Comparison of ENCODE assay signal across 9 cellular contexts in the genomic region with DNA sequence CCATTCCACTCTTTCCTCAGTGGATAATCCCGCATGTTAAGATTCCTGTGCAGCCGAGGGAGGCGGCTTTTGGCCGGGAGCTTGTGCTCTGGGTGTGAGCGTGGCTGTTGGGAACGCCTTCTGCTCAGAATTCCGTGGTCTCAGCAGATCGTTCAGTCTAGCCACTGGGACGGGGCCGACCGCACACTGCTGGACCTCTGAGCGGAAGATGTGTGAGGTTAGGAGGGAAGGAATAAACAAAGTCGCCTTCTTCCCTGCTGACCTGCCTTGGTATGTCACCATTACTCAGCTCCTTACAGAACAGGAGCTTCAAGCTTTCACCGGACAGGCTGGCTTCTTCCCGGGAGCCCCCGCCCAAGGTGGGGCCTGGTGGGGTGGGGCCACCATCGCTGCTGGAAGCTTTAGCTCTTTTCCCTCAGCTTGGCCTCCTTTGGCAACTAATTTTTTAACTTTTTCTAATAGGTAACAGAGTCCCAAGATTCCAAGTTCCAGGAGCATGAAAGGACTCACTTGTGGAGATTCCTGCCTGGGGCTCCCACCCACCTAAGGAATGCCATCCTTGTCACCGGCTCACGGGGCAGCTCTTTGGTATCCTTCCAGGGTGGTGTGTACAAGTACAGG. TPM values are rescaled to one million over a fixed set of nuclear protein-coding genes. Genes with fewer than 3 reads are reported as not detected.
DNase-seq lines count a peak whose midpoint lies in the region; ATAC-seq lines count a peak whose summit lies in the region.
"Had no signal": no experiment of that assay in that cellular context is flagged by ENCODE, and none has a peak within 500 bp of the region (broad histone marks: within the 10 kb centered on the region; RNA-seq: fewer than 3 reads in every experiment).

No MANE protein-coding gene starts in this region.

- no peak overlapping the region for H3K14ac ChIP-seq in mesenchymal stem cell (ENCODE audit: low read length in 2 of 2)

- H3K36me3 ChIP-seq in mesenchymal stem cell (ENCODE audit: control insufficient read depth in 1 of 2, insufficient read depth in 2 of 2, low read depth in 1 of 2, low read length in 2 of 2) = no peaks in the 10 kb centered on the region
- no peaks in the 10 kb centered on the region for H3K36me3 ChIP-seq in aorta (ENCODE audit: control insufficient read depth in 1 of 2, insufficient read depth in 2 of 2, low read length in 1 of 2)

- H2BK120ac ChIP-seq in mesenchymal stem cell (ENCODE audit: low read depth, low read length) = no peak overlapping the region

- no peak overlapping the region for H3K18ac ChIP-seq in mesenchymal stem cell (ENCODE audit: low read depth in 1 of 2, low read length in 2 of 2)

- no peak overlapping the region for H2AK5ac ChIP-seq in mesenchymal stem cell (ENCODE audit: low read length, severe bottlenecking)

- H4K8ac ChIP-seq in mesenchymal stem cell (ENCODE audit: low read length) = no peak overlapping the region

- no peak overlapping the region for H2BK5ac ChIP-seq in mesenchymal stem cell (ENCODE audit: low read depth, low read length, poor library complexity, severe bottlenecking)

- no peak overlapping the region for H3K23ac ChIP-seq in mesenchymal stem cell (ENCODE audit: low read length in 2 of 2)

- ATAC-seq in aorta (ENCODE audit: low FRiP score) = peak; percentile 60
- no peak for ATAC-seq in GM21381 (IDR thresholded peaks at IDR 0.05; ENCODE audit: unreplicated experiment)
- ATAC-seq in GM19324 (IDR thresholded peaks at IDR 0.05; ENCODE audit: low FRiP score, unreplicated experiment) = no peak

- H2BK12ac ChIP-seq in mesenchymal stem cell (ENCODE audit: low read length in 2 of 2) = no peak overlapping the region

- no peaks in the 10 kb centered on the region for H3K79me1 ChIP-seq in mesenchymal stem cell (replicated peaks; ENCODE audit: low read length, poor library complexity, severe bottlenecking)

- peak overlapping the region in 1 of 2 experiments; percentile 71 for H3K4me3 ChIP-seq in mesenchymal stem cell (ENCODE audit: insufficient read depth in 1 of 2, low read depth in 1 of 2, low read length in 2 of 2)
- H3K4me3 ChIP-seq in aorta (ENCODE audit: low read length in 2 of 2) = no peak overlapping the region

- no peak overlapping the region for H2AFZ ChIP-seq in mesenchymal stem cell (ENCODE audit: low read depth, low read length)

- peak overlapping the region; percentile 63 for H3K9ac ChIP-seq in mesenchymal stem cell (ENCODE audit: low read length)

- DNase-seq in NCI-H82 (lab: John Stamatoyannopoulos, UW) (peak; percentile 44), NCI-H82 treated with DMSO at 0.1 percent for 48 hours (lab: John Stamatoyannopoulos, UW; ENCODE audit: unreplicated experiment) (no peak), ecto neural progenitor cell (ENCODE audit: low spot score) (peak; percentile 74), mesenchymal stem cell (peak; percentile 82), aorta (peak in 1 of 2 donors; percentile 80), SW 1271 (lab: John Stamatoyannopoulos, UW) (no peak)

- H3K27ac ChIP-seq in mesenchymal stem cell (ENCODE audit: low read length, poor library complexity, severe bottlenecking) (no peak overlapping the region), aorta (ENCODE audit: low read depth in 1 of 2, low read length in 2 of 2) (no peak overlapping the region)
- H3K27ac ChIP-seq: 22Rv1 had no signal

- no peaks in the 10 kb centered on the region for H3K9me3 ChIP-seq in mesenchymal stem cell (ENCODE audit: control insufficient read depth, low read length)
- no peaks in the 10 kb centered on the region for H3K9me3 ChIP-seq in aorta (ENCODE audit: control insufficient read depth, low read length)

- H3K27me3 ChIP-seq in mesenchymal stem cell (ENCODE audit: control insufficient read depth in 1 of 2, insufficient read depth in 1 of 2, low read length in 2 of 2) (peaks cover 13 to 38% of the 10 kb centered on the region in 2 experiments), aorta (ENCODE audit: control insufficient read depth in 1 of 2, insufficient read depth in 2 of 2, low read length in 1 of 2) (no peaks in the 10 kb centered on the region)

- H3K4me1 ChIP-seq in mesenchymal stem cell (ENCODE audit: control insufficient read depth, insufficient read depth, low read depth, low read length) = peaks cover 1% of the 10 kb centered on the region
- no peaks in the 10 kb centered on the region for H3K4me1 ChIP-seq in aorta (ENCODE audit: control insufficient read depth in 1 of 2, insufficient read depth in 2 of 2, low read length in 2 of 2)

- no peak overlapping the region for H3K4me2 ChIP-seq in mesenchymal stem cell (ENCODE audit: low read length, poor library complexity, severe bottlenecking)

- no peak overlapping the region for H2BK15ac ChIP-seq in mesenchymal stem cell (ENCODE audit: low read depth, poor library complexity, severe bottlenecking)

- intact Hi-C loops in aorta (cut with DNase I) = no loop called here

- 60% methylated on average over 16 of the region's 19 CpGs for WGBS in mesenchymal stem cell
- 9 to 12% methylated on average over 19 of the region's 19 CpGs for WGBS in aorta, 2 donors

- no peak overlapping the region for H3K4ac ChIP-seq in mesenchymal stem cell (ENCODE audit: low read depth in 1 of 2, low read length in 2 of 2)

- no peak overlapping the region for H4K91ac ChIP-seq in mesenchymal stem cell (ENCODE audit: low read length)

RNA-seq across cellular contexts. Expression of a gene that starts 22.5 kb away (rescaled TPM):
- 5.7 TPM for polyA plus RNA-seq in mesenchymal stem cell (2013, experiment 1 of 2)
- polyA plus RNA-seq in mesenchymal stem cell (2013, experiment 2 of 2) = 6.2 TPM
- total RNA-seq in aorta = 10 to 100 TPM; 32.5 to 41.5 TPM
- polyA plus RNA-seq in aorta = 10 to 100 TPM; 26.9 to 63.3 TPM

RNA-seq across cellular contexts. Expression of a gene that starts 31.5 kb away (rescaled TPM):
- polyA plus RNA-seq in mesenchymal stem cell (2013, experiment 1 of 2) = 1.0 TPM
- 1.2 TPM for polyA plus RNA-seq in mesenchymal stem cell (2013, experiment 2 of 2)
- total RNA-seq in aorta = 1 to 10 TPM in 1 of 2 donors, not detected in 1; 3.6 TPM
- 10 to 100 TPM in 1 of 2 donors, 1 to 10 TPM in 1; 8.1 to 29.7 TPM for polyA plus RNA-seq in aorta

Comparison
In these comparisons a context has a peak if more than half of its experiments do, and no peak if none do; other contexts are left out.
1. DNase-seq: peak in NCI-H82 (single experiment), ecto neural progenitor cell (single experiment) and mesenchymal stem cell (single experiment); none in NCI-H82 treated with DMSO at 0.1 percent for 48 hours (single experiment) and SW 1271 (0 of 2).